Comparison of ENCODE assay signal across 16 cellular contexts in genomic region chr6:129447166-129447565, GRCh38.
DNase-seq lines count a peak whose midpoint lies in the region; ATAC-seq and TF ChIP-seq lines count a peak whose summit lies in the region.
"Had no signal": no experiment of that assay in that cellular context is flagged by ENCODE, and none has a peak within 500 bp of the region (broad histone marks: within the 10 kb centered on the region; RNA-seq: fewer than 3 reads in every experiment).

No MANE protein-coding gene starts in this region.

- H3K4me1 Mint-ChIP-seq in activated CD4-positive, alpha-beta T cell treated with anti-CD3 and anti-CD28 coated beads, Interleukin-2, amount 10 ng/mL, durations not matched to agents 24 days and 14 days, result peaks cover 48% of the 10 kb centered on the region
- H3K4me1 Mint-ChIP-seq in activated CD4-positive, alpha-beta T cell treated with anti-CD3 and anti-CD28 coated beads, Interleukin-2, amount 10 ng/mL, durations not matched to agents 7 days and 5 days, result peaks cover 49% of the 10 kb centered on the region
- H3K4me1 Mint-ChIP-seq in CD4-positive, CD25-positive, alpha-beta regulatory T cell, result peaks cover 22 to 65% (median 39%) of the 10 kb centered on the region in 4 donors

- no peaks in the 10 kb centered on the region for H3K27me3 ChIP-seq in CD4-positive, CD25-positive, alpha-beta regulatory T cell (ENCODE audit: control insufficient read depth, insufficient read depth, low read length)
- H3K27me3 ChIP-seq: Peyer's patch had no signal

- CTCF ChIA-PET in activated CD4-positive, alpha-beta T cell treated with anti-CD3 and anti-CD28 coated beads, Interleukin-2, amount 10 ng/mL, durations not matched to agents 7 days and 5 days (lab: Charles Lee), result no interaction called here

- H3K4me3 Mint-ChIP-seq in activated CD4-positive, alpha-beta T cell treated with anti-CD3 and anti-CD28 coated beads, Interleukin-2, amount 10 ng/mL, durations not matched to agents 24 days and 14 days, result no peak overlapping the region
- no peak overlapping the region for H3K4me3 Mint-ChIP-seq in activated CD4-positive, alpha-beta T cell treated with anti-CD3 and anti-CD28 coated beads, Interleukin-2, amount 10 ng/mL, durations not matched to agents 7 days and 5 days
- H3K4me3 Mint-ChIP-seq in CD4-positive, CD25-positive, alpha-beta regulatory T cell, result no peak overlapping the region

- H3K9me3 Mint-ChIP-seq in activated CD4-positive, alpha-beta T cell treated with anti-CD3 and anti-CD28 coated beads, Interleukin-2, amount 10 ng/mL, durations not matched to agents 24 days and 14 days, result peaks cover 19% of the 10 kb centered on the region
- H3K9me3 Mint-ChIP-seq in activated CD4-positive, alpha-beta T cell treated with anti-CD3 and anti-CD28 coated beads, Interleukin-2, amount 10 ng/mL, durations not matched to agents 7 days and 5 days, result peaks cover 10% of the 10 kb centered on the region
- H3K9me3 Mint-ChIP-seq in CD4-positive, CD25-positive, alpha-beta regulatory T cell, result peaks cover 0 to 1% (median 0%) of the 10 kb centered on the region in 7 donors

- no peak for TF ChIP-seq CTCF in mucosa of descending colon (IDR thresholded peaks at IDR 0.05)

- no peak overlapping the region for H3K9ac ChIP-seq in SK-N-MC (ENCODE audit: insufficient read length)

- POLR2A ChIA-PET in activated CD4-positive, alpha-beta T cell treated with anti-CD3 and anti-CD28 coated beads, Interleukin-2, amount 10 ng/mL, durations not matched to agents 7 days and 5 days (lab: Charles Lee), result no interaction called here

- intact Hi-C loops in activated CD4-positive, alpha-beta T cell treated with anti-CD3 and anti-CD28 coated beads, Interleukin-2, amount 10 ng/mL, durations not matched to agents 24 days and 14 days (cut with micrococcal nuclease), result loop anchor here (5.0 kb wide), 1 partner anchor 580 kb away; no protein-coding TSS in a partner anchor
- intact Hi-C loops in mucosa of descending colon (cut with DNase I, micrococcal nuclease), result no loop called here

- ATAC-seq in CD4-positive, CD25-positive, alpha-beta regulatory T cell (ENCODE audit: low read depth in 2 of 2), result no peak
- no peak for ATAC-seq in mucosa of descending colon

- H3K36me3 Mint-ChIP-seq in activated CD4-positive, alpha-beta T cell treated with anti-CD3 and anti-CD28 coated beads, Interleukin-2, amount 10 ng/mL, durations not matched to agents 24 days and 14 days (ENCODE audit: low read depth), result peaks cover 23% of the 10 kb centered on the region
- H3K36me3 Mint-ChIP-seq in activated CD4-positive, alpha-beta T cell treated with anti-CD3 and anti-CD28 coated beads, Interleukin-2, amount 10 ng/mL, durations not matched to agents 7 days and 5 days (ENCODE audit: low read depth), result peaks cover 10% of the 10 kb centered on the region
- H3K36me3 Mint-ChIP-seq in CD4-positive, CD25-positive, alpha-beta regulatory T cell, result peaks cover 5% of the 10 kb centered on the region

- H3K27ac ChIP-seq in CD4-positive, CD25-positive, alpha-beta regulatory T cell (ENCODE audit: insufficient read depth, low read length, poor library complexity, severe bottlenecking), result no peak overlapping the region
- H3K27ac ChIP-seq in SK-N-MC, result peak overlapping the region; percentile 94
- H3K27ac ChIP-seq: C4-2B, Peyer's patch had no signal

- no peak for DNase-seq in activated CD4-positive, alpha-beta T cell treated with anti-CD3 and anti-CD28 coated beads, Interleukin-2, amount 10 ng/mL, durations not matched to agents 24 days and 14 days
- DNase-seq in activated CD4-positive, alpha-beta T cell treated with anti-CD3 and anti-CD28 coated beads, Interleukin-2, amount 10 ng/mL, durations not matched to agents 7 days and 5 days, result no peak
- no peak for DNase-seq in CD4-positive, CD25-positive, alpha-beta regulatory T cell
- DNase-seq in SK-N-MC (ENCODE audit: low read depth, low spot score), result no peak
- peak; percentile 14 for DNase-seq in iPS-NIHi7 (ENCODE audit: extremely low spot score)
- no peak for DNase-seq in AML-193 (lab: John Stamatoyannopoulos, UW)
- no peak for DNase-seq in mucosa of descending colon
- no peak for DNase-seq in activated gamma-delta T cell treated with Interleukin-2 at 50 U/mL for 16 hours
- DNase-seq: Caco-2, DMS53, NCI-H1436, NCI-H2029 treated with DMSO at 0.1 percent for 48 hours, NCI-H510A, NCI-H82, Peyer's patch had no signal

- no peak overlapping the region for H3K4me3 ChIP-seq in CD4-positive, CD25-positive, alpha-beta regulatory T cell (ENCODE audit: low read depth, low read length)
- peak overlapping the region; percentile 55 for H3K4me3 ChIP-seq in SK-N-MC
- H3K4me3 ChIP-seq in mucosa of descending colon, result no peak overlapping the region
- H3K4me3 ChIP-seq: Peyer's patch had no signal

- no peaks in the 10 kb centered on the region for H3K9me3 ChIP-seq in CD4-positive, CD25-positive, alpha-beta regulatory T cell (ENCODE audit: control insufficient read depth in 2 of 2, low read length in 2 of 2)
- no peaks in the 10 kb centered on the region for H3K9me3 ChIP-seq in SK-N-MC (ENCODE audit: low read depth, low read length)
- no peaks in the 10 kb centered on the region for H3K9me3 ChIP-seq in mucosa of descending colon
- H3K9me3 ChIP-seq: Caco-2, Peyer's patch had no signal

- peak overlapping the region; percentile 6 for H3K27ac Mint-ChIP-seq in activated CD4-positive, alpha-beta T cell treated with anti-CD3 and anti-CD28 coated beads, Interleukin-2, amount 10 ng/mL, durations not matched to agents 24 days and 14 days
- no peak overlapping the region for H3K27ac Mint-ChIP-seq in activated CD4-positive, alpha-beta T cell treated with anti-CD3 and anti-CD28 coated beads, Interleukin-2, amount 10 ng/mL, durations not matched to agents 7 days and 5 days
- H3K27ac Mint-ChIP-seq in CD4-positive, CD25-positive, alpha-beta regulatory T cell, result peak overlapping the region in 2 of 3 donors; percentile 10 to 26

- H3K36me3 ChIP-seq in CD4-positive, CD25-positive, alpha-beta regulatory T cell (ENCODE audit: control insufficient read depth, insufficient read depth, low read length), result no peaks in the 10 kb centered on the region
- H3K36me3 ChIP-seq in SK-N-MC (ENCODE audit: insufficient read depth, low read length) (no peaks in the 10 kb centered on the region), mucosa of descending colon (ENCODE audit: low read depth) (no peaks in the 10 kb centered on the region)
- H3K36me3 ChIP-seq: Peyer's patch had no signal

- H3K27me3 Mint-ChIP-seq in activated CD4-positive, alpha-beta T cell treated with anti-CD3 and anti-CD28 coated beads, Interleukin-2, amount 10 ng/mL, durations not matched to agents 24 days and 14 days, result no peaks in the 10 kb centered on the region
- no peaks in the 10 kb centered on the region for H3K27me3 Mint-ChIP-seq in activated CD4-positive, alpha-beta T cell treated with anti-CD3 and anti-CD28 coated beads, Interleukin-2, amount 10 ng/mL, durations not matched to agents 7 days and 5 days
- peaks cover 5% of the 10 kb centered on the region for H3K27me3 Mint-ChIP-seq in CD4-positive, CD25-positive, alpha-beta regulatory T cell

- peaks cover 6% of the 10 kb centered on the region for H3K4me1 ChIP-seq in CD4-positive, CD25-positive, alpha-beta regulatory T cell (ENCODE audit: control insufficient read depth, insufficient read depth, low read length, poor library complexity, severe bottlenecking)
- H3K4me1 ChIP-seq in mucosa of descending colon (ENCODE audit: low read depth), result no peaks in the 10 kb centered on the region
- H3K4me1 ChIP-seq: Caco-2, Peyer's patch had no signal
